In genomic region chrX:150731795-150732194, GRCh38 we compare ENCODE assay signal across 8 cellular contexts. TPM values are rescaled to one million over a fixed set of nuclear protein-coding genes. Genes with fewer than 3 reads are reported as not detected.
A peak's percentile ranks its signal among the peaks of the same experiment; 100 is the strongest.
DNase-seq lines count a peak whose midpoint lies in the region; ATAC-seq and TF ChIP-seq lines count a peak whose summit lies in the region.

No MANE protein-coding gene starts in this region.

- H3K36me3 Mint-ChIP-seq in HFFc6 (ENCODE audit: low read depth): peaks cover 21% of the 10 kb centered on the region

- intact Hi-C loops in A673 (cut with micrococcal nuclease; ENCODE audit: unreplicated experiment): no loop called here

- H3K9ac ChIP-seq in mesenchymal stem cell (ENCODE audit: low read length): peak overlapping the region; percentile 72

- H3K23ac ChIP-seq in mesenchymal stem cell (ENCODE audit: low read length in 2 of 2): no peak overlapping the region

- CTCF ChIA-PET in A673 (lab: Charles Lee): interaction anchor here (0.6 kb wide), 1 partner anchor 15 kb away, joined by 3 read pairs; no protein-coding TSS in a partner anchor

- no peaks in the 10 kb centered on the region for H3K27me3 Mint-ChIP-seq in HFFc6 (ENCODE audit: insufficient read depth)

- no peak overlapping the region for H2BK15ac ChIP-seq in mesenchymal stem cell (ENCODE audit: low read depth, poor library complexity, severe bottlenecking)

- no peak overlapping the region; the same call in 1 of the 2 replicates for H3K4me3 Mint-ChIP-seq in HFFc6

- peak; percentile 38 for DNase-seq in A673 (ENCODE audit: low spot score)
- DNase-seq in HFFc6: peak; percentile 85
- peak; percentile 13 for DNase-seq in activated T-helper 9 cell treated with anti-CD3 and anti-CD28 coated beads, Interleukin-2, amount 50 U/mL, for 16 hours (ENCODE audit: low read depth)
- peak; percentile 52 for DNase-seq in mesenchymal stem cell
- DNase-seq in GM19240 (ENCODE audit: insufficient read length, low spot score): no peak
- DNase-seq in NCI-H128 (lab: John Stamatoyannopoulos, UW; ENCODE audit: unreplicated experiment): no peak

- no peak overlapping the region for H3K4me2 ChIP-seq in mesenchymal stem cell (ENCODE audit: low read length, poor library complexity, severe bottlenecking)

- peaks cover 6% of the 10 kb centered on the region for H3K79me1 ChIP-seq in mesenchymal stem cell (replicated peaks; ENCODE audit: low read length, poor library complexity, severe bottlenecking)

- H3K27me3 ChIP-seq in A673 (replicated peaks; ENCODE audit: insufficient read depth, low read depth, low read length, poor library complexity) (no peaks in the 10 kb centered on the region), mesenchymal stem cell (ENCODE audit: control insufficient read depth in 1 of 2, insufficient read depth in 1 of 2, low read length in 2 of 2) (peaks cover 0 to 11% of the 10 kb centered on the region in 2 experiments)

- H3K9me3 ChIP-seq in A673 (ENCODE audit: low read depth, low read length, poor library complexity, severe bottlenecking) (no peaks in the 10 kb centered on the region), mesenchymal stem cell (ENCODE audit: control insufficient read depth, low read length) (no peaks in the 10 kb centered on the region)

- H3K4me1 Mint-ChIP-seq in HFFc6 (ENCODE audit: low read depth): peaks cover 24% of the 10 kb centered on the region

- TF ChIP-seq CTCF in A673 (conservative IDR thresholded peaks at IDR 0.05; ENCODE audit: low read depth, low read length): no peak
- TF ChIP-seq CTCF in HFFc6 (IDR thresholded peaks at IDR 0.05): no peak

- no peaks in the 10 kb centered on the region for H3K9me3 Mint-ChIP-seq in HFFc6

- no peak overlapping the region for H2AK5ac ChIP-seq in mesenchymal stem cell (ENCODE audit: low read length, severe bottlenecking)

- H2BK120ac ChIP-seq in mesenchymal stem cell (ENCODE audit: low read depth, low read length): no peak overlapping the region

- no peak overlapping the region for H3K18ac ChIP-seq in mesenchymal stem cell (ENCODE audit: low read depth in 1 of 2, low read length in 2 of 2)

- H3K36me3 ChIP-seq in A673 (ENCODE audit: insufficient read depth, low read length, poor library complexity, severe bottlenecking) (peaks cover 16% of the 10 kb centered on the region), mesenchymal stem cell (ENCODE audit: control insufficient read depth in 1 of 2, insufficient read depth in 2 of 2, low read depth in 1 of 2, low read length in 2 of 2) (peaks cover 11 to 29% of the 10 kb centered on the region in 2 experiments)

- no peak overlapping the region for H2BK12ac ChIP-seq in mesenchymal stem cell (ENCODE audit: low read length in 2 of 2)

- no peak overlapping the region for H3K4me3 ChIP-seq in A673 (ENCODE audit: low read depth, low read length, poor library complexity, severe bottlenecking)
- no peak overlapping the region for H3K4me3 ChIP-seq in mesenchymal stem cell (ENCODE audit: insufficient read depth in 1 of 2, low read depth in 1 of 2, low read length in 2 of 2)

- H3K14ac ChIP-seq in mesenchymal stem cell (ENCODE audit: low read length in 2 of 2): no peak overlapping the region

- POLR2A ChIA-PET in A673 (lab: Charles Lee; ENCODE audit: low non-redundant PET): no interaction called here

- H4K91ac ChIP-seq in mesenchymal stem cell (ENCODE audit: low read length): no peak overlapping the region

- H2AFZ ChIP-seq in mesenchymal stem cell (ENCODE audit: low read depth, low read length): no peak overlapping the region

- H3K27ac ChIP-seq in A673 (ENCODE audit: low read depth, low read length, poor library complexity, severe bottlenecking) (no peak overlapping the region), mesenchymal stem cell (ENCODE audit: low read length, poor library complexity, severe bottlenecking) (no peak overlapping the region)

- ATAC-seq in HG02763 (IDR thresholded peaks at IDR 0.05; ENCODE audit: unreplicated experiment): no peak
- ATAC-seq in HG02884 (IDR thresholded peaks at IDR 0.05; ENCODE audit: unreplicated experiment): no peak

- WGBS in mesenchymal stem cell: 96% methylated on average over 2 of the region's 3 CpGs

- peak overlapping the region; percentile 77 for H3K27ac Mint-ChIP-seq in HFFc6

- H2BK5ac ChIP-seq in mesenchymal stem cell (ENCODE audit: low read depth, low read length, poor library complexity, severe bottlenecking): no peak overlapping the region

- H3K4me1 ChIP-seq in A673 (ENCODE audit: insufficient read depth, low read length, poor library complexity, severe bottlenecking) (no peaks in the 10 kb centered on the region), mesenchymal stem cell (ENCODE audit: control insufficient read depth, insufficient read depth, low read depth, low read length) (no peaks in the 10 kb centered on the region)

- BruUV-seq in A673 (replicated peaks; lab: Mats Ljungman, UMichigan): no TSS peak

- H4K8ac ChIP-seq in mesenchymal stem cell (ENCODE audit: low read length): no peak overlapping the region

- no peak overlapping the region for H3K4ac ChIP-seq in mesenchymal stem cell (ENCODE audit: low read depth in 1 of 2, low read length in 2 of 2)

RNA-seq across cellular contexts. Expression of gene MTMR1, which starts 38.6 kb away (rescaled TPM):
- total RNA-seq in A673 (2021): 19.8 and 23.6 TPM in 2 replicates
- 10 to 100 TPM in 5 of 6 experiments, 1 to 10 TPM in 1; 9.0 to 20.6 (median 20.2) TPM for total RNA-seq in HFFc6 (2021; fragmentation: NEBNext Ultra II Directional; extraction: Animal tissue kit (Norgen Biotek cat#: 25700))
- polyA plus RNA-seq in mesenchymal stem cell (2013, experiment 1 of 2): 14.3 TPM
- 14.2 TPM for polyA plus RNA-seq in mesenchymal stem cell (2013, experiment 2 of 2)

Comparison
In these comparisons a context has a peak if more than half of its experiments do, and no peak if none do; other contexts are left out.
1. DNase-seq: peak in A673 (single experiment), HFFc6 (single experiment), activated T-helper 9 cell treated with anti-CD3 and anti-CD28 coated beads, Interleukin-2, amount 50 U/mL, for 16 hours (single experiment) and mesenchymal stem cell (single experiment); none in GM19240 (single experiment) and NCI-H128 (single experiment).